ENCODE assay signal across 8 cellular contexts in genomic region chr12:104303538-104304151, GRCh38. TPM values are rescaled to one million over a fixed set of nuclear protein-coding genes. Genes with fewer than 3 reads are reported as not detected.
DNase-seq lines count a peak whose midpoint lies in the region; ATAC-seq and TF ChIP-seq lines count a peak whose summit lies in the region.

TSS of gene EID3 (plus strand) at chr12:104303739. CDS start at chr12:104303935, 196 bp downstream.

- TF ChIP-seq CTCF in liver (IDR thresholded peaks at IDR 0.05; ENCODE audit: low read depth, low read length, missing input control): no peak

- peaks cover 54% of the 10 kb centered on the region for H3K4me1 Mint-ChIP-seq in activated CD8-positive, alpha-beta T cell treated with anti-CD3 and anti-CD28 coated beads, Interleukin-2, amount 10 ng/mL, durations not matched to agents 7 days and 5 days (ENCODE audit: low read depth)

- TF ChIP-seq POLR2A in GM19193 (IDR thresholded peaks at IDR 0.05; ENCODE audit: extremely low read depth, insufficient read depth, insufficient read length): peak; percentile 63

- H3K4me3 Mint-ChIP-seq in activated CD8-positive, alpha-beta T cell treated with anti-CD3 and anti-CD28 coated beads, Interleukin-2, amount 10 ng/mL, durations not matched to agents 7 days and 5 days: peak within 1 kb of the TSS; percentile 90

- H3K9ac ChIP-seq in duodenal mucosa (ENCODE audit: low read depth in 1 of 2, low read length in 2 of 2) (peak within 1 kb of the TSS; percentile 54 to 62), liver (ENCODE audit: low read depth in 1 of 2, low read length in 2 of 2) (peak within 1 kb of the TSS in 1 of 2 donors; percentile 82)

- WGBS in liver: 23% methylated on average over 63 of the region's 63 CpGs

- H3K36me3 ChIP-seq in duodenal mucosa (ENCODE audit: control insufficient read depth in 1 of 2, insufficient read depth in 2 of 2, low read length in 2 of 2) (peaks cover 3 to 4% of the 10 kb centered on the region in 2 donors), liver (ENCODE audit: control insufficient read depth in 4 of 4, insufficient read depth in 3 of 4, low read depth in 1 of 4, low read length in 3 of 4) (peaks cover 0 to 1% (median 0%) of the 10 kb centered on the region in 4 donors)

- peak; percentile 95 for ATAC-seq in HG03342 (IDR thresholded peaks at IDR 0.05; ENCODE audit: unreplicated experiment)
- peak; percentile 98 for ATAC-seq in activated CD8-positive, alpha-beta T cell treated with anti-CD3 and anti-CD28 coated beads, Interleukin-2, amount 10 ng/mL, durations not matched to agents 7 days and 5 days
- ATAC-seq in HG03469 (IDR thresholded peaks at IDR 0.05; ENCODE audit: unreplicated experiment): no peak

- no peaks in the 10 kb centered on the region for H3K9me3 Mint-ChIP-seq in activated CD8-positive, alpha-beta T cell treated with anti-CD3 and anti-CD28 coated beads, Interleukin-2, amount 10 ng/mL, durations not matched to agents 7 days and 5 days (ENCODE audit: insufficient read depth)

- TF ChIP-seq RAD21 in liver (IDR thresholded peaks at IDR 0.05): no peak

- in situ Hi-C loops in KBM-7 (cut with MboI; ENCODE audit: low pct_unique_long_range_greater_than_20kb, low sequenced_read_pairs): no loop called here

- no peaks in the 10 kb centered on the region for H3K27me3 Mint-ChIP-seq in activated CD8-positive, alpha-beta T cell treated with anti-CD3 and anti-CD28 coated beads, Interleukin-2, amount 10 ng/mL, durations not matched to agents 7 days and 5 days (ENCODE audit: low read depth)

- no peaks in the 10 kb centered on the region for H3K27me3 ChIP-seq in duodenal mucosa (ENCODE audit: control insufficient read depth in 1 of 2, insufficient read depth in 2 of 2, low read length in 2 of 2)
- H3K27me3 ChIP-seq in liver (ENCODE audit: control insufficient read depth in 4 of 4, insufficient read depth in 4 of 4, low read length in 3 of 4): no peaks in the 10 kb centered on the region

- H3K36me3 Mint-ChIP-seq in activated CD8-positive, alpha-beta T cell treated with anti-CD3 and anti-CD28 coated beads, Interleukin-2, amount 10 ng/mL, durations not matched to agents 7 days and 5 days (ENCODE audit: low read depth): peaks cover 39% of the 10 kb centered on the region

- H3K27ac ChIP-seq in duodenal mucosa (ENCODE audit: low read depth, low read length) (peak within 1 kb of the TSS; percentile 33), liver (ENCODE audit: low read depth in 1 of 2, low read length in 2 of 2) (peak within 1 kb of the TSS; percentile 46 to 70)

- DNase-seq in activated CD8-positive, alpha-beta T cell treated with anti-CD3 and anti-CD28 coated beads, Interleukin-2, amount 10 ng/mL, durations not matched to agents 7 days and 5 days: peak; percentile 93
- DNase-seq in stimulated activated CD4-positive, alpha-beta T cell treated with anti-CD3 and anti-CD28 coated beads, Interleukin-4, amount 100 ng/mL, for 1 hour: peak; percentile 89
- DNase-seq in KBM-7: no peak

- H3K4me3 ChIP-seq in duodenal mucosa (ENCODE audit: low read depth in 1 of 2, low read length in 2 of 2) (peak within 1 kb of the TSS; percentile 66 to 81), liver (ENCODE audit: low read depth in 1 of 3, low read length in 3 of 3) (peak within 1 kb of the TSS; percentile 21 to 61 (median 37))

- H3K27ac Mint-ChIP-seq in activated CD8-positive, alpha-beta T cell treated with anti-CD3 and anti-CD28 coated beads, Interleukin-2, amount 10 ng/mL, durations not matched to agents 7 days and 5 days: peak within 1 kb of the TSS; percentile 99

- no peaks in the 10 kb centered on the region for H3K9me3 ChIP-seq in duodenal mucosa (ENCODE audit: control insufficient read depth in 1 of 2, low read length in 2 of 2)
- H3K9me3 ChIP-seq in liver (ENCODE audit: control insufficient read depth in 4 of 4, low read length in 3 of 4): no peaks in the 10 kb centered on the region

- POLR2A ChIA-PET in activated CD8-positive, alpha-beta T cell treated with anti-CD3 and anti-CD28 coated beads, Interleukin-2, amount 10 ng/mL, durations not matched to agents 7 days and 5 days (lab: Charles Lee): interaction anchor here (0.7 to 5.4 kb wide), 7 partner anchors 9 to 334 kb away, joined by 3 to 50 read pairs (median 3); no protein-coding TSS in a partner anchor

- CTCF ChIA-PET in activated CD8-positive, alpha-beta T cell treated with anti-CD3 and anti-CD28 coated beads, Interleukin-2, amount 10 ng/mL, durations not matched to agents 7 days and 5 days (lab: Charles Lee): interaction anchor here (0.8 to 5.1 kb wide), 7 partner anchors 10 to 103 kb away, joined by 3 to 37 read pairs (median 4); no protein-coding TSS in a partner anchor

- H3K4me1 ChIP-seq in duodenal mucosa (ENCODE audit: control insufficient read depth in 1 of 2, insufficient read depth in 2 of 2, low read length in 2 of 2): peaks cover 34 to 35% of the 10 kb centered on the region in 2 donors
- H3K4me1 ChIP-seq in liver (ENCODE audit: control insufficient read depth in 4 of 4, insufficient read depth in 4 of 4, low read length in 3 of 4): peaks cover 10 to 17% (median 11%) of the 10 kb centered on the region in 4 donors

TF ChIP-seq in liver, 16 proteins besides CTCF, POLR2A, EP300 and RAD21:
- TF ChIP-seq EGR1 (IDR thresholded peaks at IDR 0.05; ENCODE audit: low read depth in 2 of 2) (no peak), YY1 (IDR thresholded peaks at IDR 0.05) (peak; percentile 11), REST (IDR thresholded peaks at IDR 0.05) (no peak)

RNA-seq across cellular contexts. Expression of gene EID3, which starts in this region (rescaled TPM):
- 1 to 10 TPM; 7.2 to 7.8 TPM for total RNA-seq in activated CD8-positive, alpha-beta T cell treated with anti-CD3 and anti-CD28 coated beads, Interleukin-2, amount 10 ng/mL, durations not matched to agents 7 days and 5 days
- 1 to 10 TPM; 1.9 to 6.4 TPM for total RNA-seq in liver
- polyA plus RNA-seq in liver: under 1 TPM; 0.17 to 0.46 TPM
